Comparison of ENCODE assay signal across 8 cellular contexts in the genomic region with DNA sequence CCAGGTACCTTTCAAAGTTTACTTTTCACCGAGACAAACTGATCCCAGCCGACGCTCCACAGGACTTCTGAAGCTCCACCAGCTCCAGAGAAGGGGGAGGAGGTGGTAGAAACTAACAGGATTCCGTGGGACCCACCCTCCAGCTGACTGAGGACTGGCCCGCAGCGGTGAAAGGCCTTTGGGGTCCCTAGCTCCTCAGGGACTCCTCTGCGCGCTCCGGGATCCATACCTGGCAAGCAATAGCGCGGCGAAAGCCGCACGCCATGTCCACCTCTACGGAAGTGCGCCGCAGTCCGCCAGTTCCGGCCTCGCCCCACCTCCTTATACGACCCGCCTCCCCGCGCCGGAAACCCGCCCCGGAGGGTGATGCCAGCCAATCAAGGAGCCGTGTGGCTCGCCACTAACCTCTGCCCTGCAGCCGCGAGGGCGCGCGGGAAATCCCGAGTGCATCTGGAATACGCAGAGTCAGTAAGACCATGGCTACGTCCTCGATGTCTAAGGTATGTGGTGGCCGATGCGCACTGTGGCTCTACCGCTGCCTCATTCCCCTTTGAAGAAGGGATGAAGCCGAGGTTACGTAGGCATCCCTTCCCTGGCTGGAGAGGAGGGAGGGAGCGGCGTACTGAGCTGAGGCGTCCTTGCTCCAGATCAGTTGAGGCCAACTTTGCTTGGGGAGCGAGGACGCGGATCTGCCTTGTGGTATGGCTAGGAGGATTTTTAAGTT. TPM values are rescaled to one million over a fixed set of nuclear protein-coding genes. Genes with fewer than 3 reads are reported as not detected.
DNase-seq lines count a peak whose midpoint lies in the region; ATAC-seq and TF ChIP-seq lines count a peak whose summit lies in the region.

A gene (plus strand): TSS at position 443 of the 724 bp plus-strand sequence. CDS start 34 bp downstream, at position 477.
A gene with protein sequence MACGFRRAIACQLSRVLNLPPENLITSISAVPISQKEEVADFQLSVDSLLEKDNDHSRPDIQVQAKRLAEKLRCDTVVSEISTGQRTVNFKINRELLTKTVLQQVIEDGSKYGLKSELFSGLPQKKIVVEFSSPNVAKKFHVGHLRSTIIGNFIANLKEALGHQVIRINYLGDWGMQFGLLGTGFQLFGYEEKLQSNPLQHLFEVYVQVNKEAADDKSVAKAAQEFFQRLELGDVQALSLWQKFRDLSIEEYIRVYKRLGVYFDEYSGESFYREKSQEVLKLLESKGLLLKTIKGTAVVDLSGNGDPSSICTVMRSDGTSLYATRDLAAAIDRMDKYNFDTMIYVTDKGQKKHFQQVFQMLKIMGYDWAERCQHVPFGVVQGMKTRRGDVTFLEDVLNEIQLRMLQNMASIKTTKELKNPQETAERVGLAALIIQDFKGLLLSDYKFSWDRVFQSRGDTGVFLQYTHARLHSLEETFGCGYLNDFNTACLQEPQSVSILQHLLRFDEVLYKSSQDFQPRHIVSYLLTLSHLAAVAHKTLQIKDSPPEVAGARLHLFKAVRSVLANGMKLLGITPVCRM (minus strand): TSS at position 295 of the 724 bp plus-strand sequence. CDS start 30 bp downstream, at position 265.

- H3K27ac Mint-ChIP-seq in activated B cell treated with CpG ODN at 0.5 μM for 24 hours = peak within 1 kb of the TSS; percentile 88
- H3K27ac Mint-ChIP-seq in immature natural killer cell = peak within 1 kb of the TSS; percentile 87 to 97 (median 94)

- CTCF ChIA-PET in activated B cell treated with CpG ODN at 0.5 μM for 24 hours (lab: Charles Lee) = no interaction called here

- DNase-seq in AG08395 (ENCODE audit: low spot score) = peak; percentile 99
- peak; percentile 97 for DNase-seq in NCI-H345 (lab: John Stamatoyannopoulos, UW)
- peak; percentile 90 for DNase-seq in activated B cell treated with CpG ODN at 0.5 μM for 24 hours
- DNase-seq in caudate nucleus (lab: John Stamatoyannopoulos, UW) = peak; percentile 63 to 98 (median 93)
- DNase-seq in immature natural killer cell = peak; percentile 91 to 92 (median 91)
- peak; percentile 86 to 95 for DNase-seq in stimulated activated CD4-positive, alpha-beta T cell treated with anti-CD3 and anti-CD28 coated beads, Interleukin-12 subunit alpha, Interleukin-12 subunit beta, amount 100 ng/mL, for 24 hours (ENCODE audit: low read depth in 2 of 2)

- POLR2A ChIA-PET in activated B cell treated with CpG ODN at 0.5 μM for 24 hours (lab: Charles Lee) = interaction anchor here (0.5 to 1.5 kb wide), 15 partner anchors 10 to 1489 kb away, joined by 3 to 15 read pairs (median 3); a partner anchor contains a TSS

- H3K27me3 Mint-ChIP-seq in activated B cell treated with CpG ODN at 0.5 μM for 24 hours (no peaks in the 10 kb centered on the region), immature natural killer cell (ENCODE audit: low read depth in 3 of 3) (peaks cover 1 to 6% (median 2%) of the 10 kb centered on the region in 3 donors)

- no peak within 1 kb of the TSS for H3K27ac ChIP-seq in caudate nucleus (ENCODE audit: low read depth, low read length)

- intact Hi-C loops in activated B cell treated with CpG ODN at 0.5 μM for 24 hours (cut with micrococcal nuclease) = loop anchor here (1.0 to 10.0 kb wide), 9 partner anchors 112 to 1762 kb away; a partner anchor contains a TSS

- in situ Hi-C loops in GM18951 (cut with MboI; ENCODE audit: low sequenced_read_pairs, unreplicated experiment) = no loop called here

- peak; percentile 91 for TF ChIP-seq POLR2A in GM18951 (IDR thresholded peaks at IDR 0.05; ENCODE audit: extremely low read depth, insufficient read depth, insufficient read length)

- TF ChIP-seq CTCF in activated B cell treated with CpG ODN at 0.5 μM for 24 hours (IDR thresholded peaks at IDR 0.05) = no peak

- H3K9me3 Mint-ChIP-seq in activated B cell treated with CpG ODN at 0.5 μM for 24 hours = no peaks in the 10 kb centered on the region
- H3K9me3 Mint-ChIP-seq in immature natural killer cell = no peaks in the 10 kb centered on the region

- peaks cover 51% of the 10 kb centered on the region for H3K4me1 Mint-ChIP-seq in activated B cell treated with CpG ODN at 0.5 μM for 24 hours
- H3K4me1 Mint-ChIP-seq in immature natural killer cell = peaks cover 51 to 68% of the 10 kb centered on the region in 2 donors

- peaks cover 22% of the 10 kb centered on the region for H3K36me3 Mint-ChIP-seq in activated B cell treated with CpG ODN at 0.5 μM for 24 hours (ENCODE audit: low read depth)
- H3K36me3 Mint-ChIP-seq in immature natural killer cell = peaks cover 0 to 5% (median 3%) of the 10 kb centered on the region in 3 donors

- peak within 1 kb of the TSS; percentile 97 for H3K4me3 Mint-ChIP-seq in activated B cell treated with CpG ODN at 0.5 μM for 24 hours
- H3K4me3 Mint-ChIP-seq in immature natural killer cell = peak within 1 kb of the TSS; percentile 89 to 95 (median 92)

- peak; percentile 100 for ATAC-seq in HG03196 (IDR thresholded peaks at IDR 0.05; ENCODE audit: unreplicated experiment)
- peak; percentile 99 for ATAC-seq in activated B cell treated with CpG ODN at 0.5 μM for 24 hours (ENCODE audit: low read depth)

RNA-seq across cellular contexts. Expression of the first gene that starts in this region (rescaled TPM):
- total RNA-seq in activated B cell treated with CpG ODN at 0.5 μM for 24 hours = 24.6 and 27.7 TPM in 2 replicates
- 10 to 100 TPM; 20.3 to 26.7 (median 24.0) TPM for polyA plus RNA-seq in immature natural killer cell

RNA-seq across cellular contexts. Expression of the second gene that starts in this region (rescaled TPM):
- total RNA-seq in activated B cell treated with CpG ODN at 0.5 μM for 24 hours = 24.8 and 27.0 TPM in 2 replicates
- 10 to 100 TPM; 16.5 to 24.7 (median 22.1) TPM for polyA plus RNA-seq in immature natural killer cell
